In the genomic region with DNA sequence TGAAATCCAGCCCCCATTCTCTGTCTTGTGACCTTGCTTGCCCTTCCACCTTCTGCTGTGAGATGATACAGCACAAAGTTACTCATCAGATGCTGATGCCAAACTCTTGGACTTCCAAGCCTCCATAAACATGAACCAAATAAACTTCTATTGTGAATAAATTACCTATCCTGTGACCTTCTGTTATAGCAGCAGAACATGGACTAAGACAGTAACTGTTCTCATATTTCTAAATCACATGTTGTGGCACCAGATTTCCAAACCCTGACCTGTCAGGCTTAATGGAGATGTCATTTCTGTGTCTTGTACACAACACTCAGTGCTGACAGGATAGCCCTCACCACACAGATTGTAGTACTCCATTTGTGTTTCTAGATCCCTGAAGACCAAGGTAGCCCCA, we compare ENCODE assay signal across 30 cellular contexts. TPM values are rescaled to one million over a fixed set of nuclear protein-coding genes. Genes with fewer than 3 reads are reported as not detected.
"Had no signal": no experiment of that assay in that cellular context is flagged by ENCODE, and none has a peak within 500 bp of the region (broad histone marks: within the 10 kb centered on the region; RNA-seq: fewer than 3 reads in every experiment).

No MANE protein-coding gene starts in this region.

- H3K36me3 ChIP-seq: stomach, suprapubic skin, thoracic aorta, thyroid gland, tibial artery, tibial nerve, transverse colon, upper lobe of left lung, upper lobe of right lung, uterus, vagina had no signal

- DNase-seq: stimulated activated CD4-positive, alpha-beta T cell treated with anti-CD3 and anti-CD28 coated beads, Interleukin-2, amount 100 ng/mL, for 48 hours; stimulated activated CD4-positive, alpha-beta T cell treated with anti-CD3 and anti-CD28 coated beads, Interleukin-4, amount 100 ng/mL, for 1 hour; stimulated activated CD4-positive, alpha-beta T cell treated with anti-CD3 and anti-CD28 coated beads, Interleukin-4, amount 100 ng/mL, for 24 hours; stimulated activated CD4-positive, alpha-beta T cell treated with anti-CD3 and anti-CD28 coated beads, Interleukin-4, amount 100 ng/mL, for 4 hours; stimulated activated CD8-positive, alpha-beta memory T cell treated with anti-CD3 and anti-CD28 coated beads, Interleukin-4, amount 100 ng/mL, for 48 hours; stimulated activated naive B cell treated with anti-CD40 and anti-IgM and Interleukin-4, amounts not matched to agents 10 μg/mL and 1 μg/mL and 100 μg/mL, for 72 hours; stimulated activated naive CD4-positive, alpha-beta T cell; stimulated activated naive CD4-positive, alpha-beta T cell treated with Interleukin-2 at 50 U/mL for 16 hours; stimulated activated naive CD8-positive, alpha-beta T cell treated with anti-CD3 and anti-CD28 coated beads, Interleukin-15, amount 100 ng/mL, for 72 hours; stimulated activated naive CD8-positive, alpha-beta T cell treated with anti-CD3 and anti-CD28 coated beads, Interleukin-15, Interleukin-2, amounts not matched to agents 100 U/mL and 50 U/mL, for 24 hours; stomach; substantia nigra; testis; thyroid gland; tibial artery; transverse colon; trophoblast cell; upper lobe of left lung; upper lobe of right lung; uterus had no signal

- H3K9me3 ChIP-seq: suprapubic skin, testis, thoracic aorta, thyroid gland, upper lobe of left lung, upper lobe of right lung, uterus, vagina had no signal

- ATAC-seq: stimulated activated effector memory CD8-positive, alpha-beta T cell treated with anti-CD3 and anti-CD28 coated beads, Interleukin-12 subunit alpha, Interleukin-12 subunit beta, amount 100 ng/mL, for 72 hours; stimulated activated memory B cell treated with anti-CD40 and anti-IgM and Interleukin-4, amounts not matched to agents 10 μg/mL and 1 μg/mL and 100 μg/mL, for 72 hours; stimulated activated naive B cell treated with anti-CD40 and anti-IgM and Interleukin-4, amounts not matched to agents 10 μg/mL and 1 μg/mL and 100 μg/mL, for 72 hours; stimulated activated naive CD8-positive, alpha-beta T cell treated with anti-CD3 and anti-CD28 coated beads, Interleukin-15, amount 100 ng/mL, for 72 hours; stimulated activated naive CD8-positive, alpha-beta T cell treated with anti-CD3 and anti-CD28 coated beads, Interleukin-15, Interleukin-2, amounts not matched to agents 100 U/mL and 50 U/mL, for 24 hours; upper lobe of right lung had no signal

- H3K4me1 ChIP-seq: stomach, suprapubic skin, testis, thyroid gland, tibial artery, tibial nerve, transverse colon, upper lobe of left lung, upper lobe of right lung, uterus had no signal

- H3K27ac ChIP-seq: stomach, suprapubic skin, testis, thoracic aorta, thyroid gland, tibial artery, tibial nerve, transverse colon, upper lobe of left lung, upper lobe of right lung, uterus, vagina had no signal

- FAIRE-seq: urothelium cell line had no signal

- H3K4me3 ChIP-seq: stomach, suprapubic skin, testis, thoracic aorta, thyroid gland, tibial artery, tibial nerve, transverse colon, upper lobe of left lung, upper lobe of right lung, uterus, vagina had no signal

- H3K27me3 ChIP-seq: stomach, suprapubic skin, testis, thyroid gland, tibial artery, tibial nerve, transverse colon, upper lobe of left lung, upper lobe of right lung, uterus, vagina had no signal

RNA-seq across cellular contexts. Expression of a gene that starts 6.0 kb away (rescaled TPM):
- total RNA-seq: stomach, suprapubic skin, testis, thoracic aorta, thyroid gland, tibial nerve, transverse colon, upper lobe of left lung, upper lobe of right lung, ureter, urinary bladder, uterus had no signal
- polyA plus RNA-seq: stomach, thymus, urinary bladder had no signal
